In genomic region chr9:117413346-117414219, GRCh38 we compare ENCODE assay signal across 10 cellular contexts. TPM values are rescaled to one million over a fixed set of nuclear protein-coding genes. Genes with fewer than 3 reads are reported as not detected.
DNase-seq lines count a peak whose midpoint lies in the region; ATAC-seq and TF ChIP-seq lines count a peak whose summit lies in the region.
"Had no signal": no experiment of that assay in that cellular context is flagged by ENCODE, and none has a peak within 500 bp of the region (broad histone marks: within the 10 kb centered on the region; RNA-seq: fewer than 3 reads in every experiment).

No MANE protein-coding gene starts in this region.

- H3K4ac ChIP-seq in mesenchymal stem cell (ENCODE audit: low read depth in 1 of 2, low read length in 2 of 2): no peak overlapping the region

- H3K14ac ChIP-seq in mesenchymal stem cell (ENCODE audit: low read length in 2 of 2): no peak overlapping the region

- no peak overlapping the region for H3K23ac ChIP-seq in mesenchymal stem cell (ENCODE audit: low read length in 2 of 2)

- DNase-seq in heart left ventricle (no peak), Right ventricle myocardium superior (no peak), astrocyte of the cerebellum (ENCODE audit: low read depth) (no peak), mesenchymal stem cell (peak; percentile 8), vagina (ENCODE audit: extremely low spot score in 2 of 2) (no peak), SW 1271 (lab: John Stamatoyannopoulos, UW) (no peak)
- DNase-seq in central memory CD4-positive, alpha-beta T cell: no peak

- no peak for TF ChIP-seq POLR2A in heart left ventricle (IDR thresholded peaks at IDR 0.05)
- no peak for TF ChIP-seq POLR2A in vagina (IDR thresholded peaks at IDR 0.05)

- peaks cover 23 to 73% (median 42%) of the 10 kb centered on the region in 9 donors for H3K27me3 ChIP-seq in heart left ventricle
- peaks cover 68 to 69% of the 10 kb centered on the region in 2 experiments for H3K27me3 ChIP-seq in mesenchymal stem cell (ENCODE audit: control insufficient read depth in 1 of 2, insufficient read depth in 1 of 2, low read length in 2 of 2)
- no peaks in the 10 kb centered on the region for H3K27me3 ChIP-seq in vagina

- no peak overlapping the region for H4K8ac ChIP-seq in mesenchymal stem cell (ENCODE audit: low read length)

- no peak overlapping the region for H2BK12ac ChIP-seq in mesenchymal stem cell (ENCODE audit: low read length in 2 of 2)

- no peak for TF ChIP-seq CTCF in heart left ventricle (IDR thresholded peaks at IDR 0.05)
- TF ChIP-seq CTCF in astrocyte of the cerebellum (IDR thresholded peaks at IDR 0.05; ENCODE audit: low read depth, low read length, missing control alignments): no peak
- TF ChIP-seq CTCF in vagina (IDR thresholded peaks at IDR 0.05): no peak

- in situ Hi-C loops in astrocyte of the cerebellum (cut with HindIII; ENCODE audit: low sequenced_read_pairs): no loop called here

- no peak overlapping the region for H3K18ac ChIP-seq in mesenchymal stem cell (ENCODE audit: low read depth in 1 of 2, low read length in 2 of 2)

- no peak overlapping the region for H2AFZ ChIP-seq in mesenchymal stem cell (ENCODE audit: low read depth, low read length)

- H3K4me3 ChIP-seq in heart left ventricle (peak overlapping the region; percentile 12 to 59 (median 44)), astrocyte of the cerebellum (ENCODE audit: low read depth, low read length) (peak overlapping the region; percentile 41), mesenchymal stem cell (ENCODE audit: insufficient read depth in 1 of 2, low read depth in 1 of 2, low read length in 2 of 2) (peak overlapping the region in 1 of 2 experiments; percentile 18), vagina (peak overlapping the region; percentile 32 to 52)
- H3K4me3 ChIP-seq: left lung had no signal

- H2BK120ac ChIP-seq in mesenchymal stem cell (ENCODE audit: low read depth, low read length): no peak overlapping the region

- no peak overlapping the region for H2BK5ac ChIP-seq in mesenchymal stem cell (ENCODE audit: low read depth, low read length, poor library complexity, severe bottlenecking)

- ATAC-seq in heart left ventricle: no peak
- ATAC-seq in Right ventricle myocardium superior (ENCODE audit: poor library complexity): no peak
- ATAC-seq in GM21576 (IDR thresholded peaks at IDR 0.05; ENCODE audit: unreplicated experiment): no peak

- intact Hi-C loops in heart left ventricle (cut with DNase I): loop anchor here in 6 of 10 donors (5.0 to 10.0 kb wide), 5 partner anchors 169 to 336 kb away; no protein-coding TSS in a partner anchor
- intact Hi-C loops in Right ventricle myocardium superior (cut with DNase I): no loop called here
- intact Hi-C loops in vagina (cut with DNase I): no loop called here

- H3K27ac ChIP-seq in heart left ventricle (no peak overlapping the region), mesenchymal stem cell (ENCODE audit: low read length, poor library complexity, severe bottlenecking) (no peak overlapping the region), vagina (no peak overlapping the region)
- H3K27ac ChIP-seq: C4-2B, left lung had no signal

- no peak overlapping the region for H4K91ac ChIP-seq in mesenchymal stem cell (ENCODE audit: low read length)

- H3K36me3 ChIP-seq in heart left ventricle (no peaks in the 10 kb centered on the region), mesenchymal stem cell (ENCODE audit: control insufficient read depth in 1 of 2, insufficient read depth in 2 of 2, low read depth in 1 of 2, low read length in 2 of 2) (no peaks in the 10 kb centered on the region), vagina (no peaks in the 10 kb centered on the region)
- H3K36me3 ChIP-seq: left lung had no signal

- no peaks in the 10 kb centered on the region for H3K79me1 ChIP-seq in mesenchymal stem cell (replicated peaks; ENCODE audit: low read length, poor library complexity, severe bottlenecking)

- no peak overlapping the region for H3K9ac ChIP-seq in mesenchymal stem cell (ENCODE audit: low read length)

- no peak overlapping the region for H2BK15ac ChIP-seq in mesenchymal stem cell (ENCODE audit: low read depth, poor library complexity, severe bottlenecking)

- H3K4me2 ChIP-seq in mesenchymal stem cell (ENCODE audit: low read length, poor library complexity, severe bottlenecking): peak overlapping the region; percentile 95

- H3K4me1 ChIP-seq in heart left ventricle (peaks cover 0 to 28% (median 5%) of the 10 kb centered on the region in 12 donors), mesenchymal stem cell (ENCODE audit: control insufficient read depth, insufficient read depth, low read depth, low read length) (peaks cover 22% of the 10 kb centered on the region), vagina (peaks cover 14% of the 10 kb centered on the region)

- H3K9me3 ChIP-seq in heart left ventricle (no peaks in the 10 kb centered on the region), mesenchymal stem cell (ENCODE audit: control insufficient read depth, low read length) (no peaks in the 10 kb centered on the region), vagina (no peaks in the 10 kb centered on the region)
- H3K9me3 ChIP-seq: left lung had no signal

- H2AK5ac ChIP-seq in mesenchymal stem cell (ENCODE audit: low read length, severe bottlenecking): no peak overlapping the region

- 1 to 4% (median 2%) methylated on average over 34 to 51 of the region's 51 CpGs for WGBS in heart left ventricle, 4 donors
- 1% methylated on average over 48 of the region's 51 CpGs for WGBS in mesenchymal stem cell

RNA-seq across cellular contexts. Expression of gene ASTN2, which starts 1.3 kb away (rescaled TPM):
- 1 to 10 TPM; 2.8 to 6.0 (median 3.5) TPM for total RNA-seq in heart left ventricle
- 1 to 10 TPM; 2.5 to 2.7 TPM for polyA plus RNA-seq in heart left ventricle
- 6.4 TPM for total RNA-seq in Right ventricle myocardium superior
- 2.5 TPM for polyA plus RNA-seq in mesenchymal stem cell (2013, experiment 1 of 2)
- 2.3 TPM for polyA plus RNA-seq in mesenchymal stem cell (2013, experiment 2 of 2)
- total RNA-seq in vagina: 4.4 TPM

Comparison
In these comparisons a context has a peak if more than half of its experiments do, and no peak if none do; other contexts are left out.
1. intact Hi-C loops: an anchor here in heart left ventricle (5.0 to 10.0 kb wide); none called in Right ventricle myocardium superior and vagina.